In genomic region chr11:117443269-117444186, GRCh38 we compare ENCODE assay signal across 8 cellular contexts.
A peak's percentile ranks its signal among the peaks of the same experiment; 100 is the strongest.
DNase-seq lines count a peak whose midpoint lies in the region; ATAC-seq and TF ChIP-seq lines count a peak whose summit lies in the region.

No MANE protein-coding gene starts in this region.

- no peaks in the 10 kb centered on the region for H3K9me3 Mint-ChIP-seq in activated CD4-positive, alpha-beta T cell treated with anti-CD3 and anti-CD28 coated beads for 36 hours (ENCODE audit: low read depth)

- no peak overlapping the region for H3K4me3 ChIP-seq in adrenal gland

- intact Hi-C loops in activated CD4-positive, alpha-beta T cell treated with anti-CD3 and anti-CD28 coated beads for 36 hours (cut with DNase I, micrococcal nuclease) = loop anchor here in 1 of 2 experiments (1.0 kb wide), 1 partner anchor 36 kb away; no protein-coding TSS in a partner anchor
- intact Hi-C loops in adrenal gland (cut with DNase I) = no loop called here

- no peak overlapping the region for H3K27ac Mint-ChIP-seq in activated CD4-positive, alpha-beta T cell treated with anti-CD3 and anti-CD28 coated beads for 36 hours

- no peak for TF ChIP-seq POLR2A in adrenal gland (IDR thresholded peaks at IDR 0.05)

- peaks cover 24% of the 10 kb centered on the region for H3K27me3 Mint-ChIP-seq in activated CD4-positive, alpha-beta T cell treated with anti-CD3 and anti-CD28 coated beads for 36 hours

- no peak overlapping the region for H3K4me3 Mint-ChIP-seq in activated CD4-positive, alpha-beta T cell treated with anti-CD3 and anti-CD28 coated beads for 36 hours

- peak; percentile 59 for DNase-seq in activated CD4-positive, alpha-beta T cell treated with anti-CD3 and anti-CD28 coated beads for 36 hours
- no peak for DNase-seq in activated CD4-positive, alpha-beta T cell treated with anti-CD3 and anti-CD28 coated beads for 4 hours
- DNase-seq in NCI-H1105 (lab: John Stamatoyannopoulos, UW) (peak; percentile 33), adrenal gland (peak; percentile 33 to 81 (median 42)), inferior parietal cortex (ENCODE audit: extremely low spot score) (peak; percentile 58), substantia nigra (lab: John Stamatoyannopoulos, UW) (peak in 46 of 49 donors; percentile 13 to 81 (median 51))
- DNase-seq in central memory CD4-positive, alpha-beta T cell = no peak

- H3K36me3 Mint-ChIP-seq in activated CD4-positive, alpha-beta T cell treated with anti-CD3 and anti-CD28 coated beads for 36 hours (ENCODE audit: low read depth) = no peaks in the 10 kb centered on the region

- WGBS in adrenal gland, 4 donors = 27 to 36% (median 34%) methylated on average over 9 to 38 of the region's 38 CpGs

- CTCF ChIA-PET in activated CD4-positive, alpha-beta T cell treated with anti-CD3 and anti-CD28 coated beads for 36 hours (lab: Charles Lee) = interaction anchor here (0.6 to 1.9 kb wide), 6 partner anchors 12 to 256 kb away, joined by 3 to 7 read pairs (median 4); no protein-coding TSS in a partner anchor

- H3K27me3 ChIP-seq in adrenal gland = peaks cover 8% of the 10 kb centered on the region

- POLR2A ChIA-PET in activated CD4-positive, alpha-beta T cell treated with anti-CD3 and anti-CD28 coated beads for 36 hours (lab: Charles Lee) = no interaction called here

- H3K4me1 Mint-ChIP-seq in activated CD4-positive, alpha-beta T cell treated with anti-CD3 and anti-CD28 coated beads for 36 hours = no peaks in the 10 kb centered on the region

- peaks cover 0 to 5% of the 10 kb centered on the region in 2 donors for H3K4me1 ChIP-seq in adrenal gland (replicated peaks in 1 of 2)

- TF ChIP-seq CTCF in adrenal gland (IDR thresholded peaks at IDR 0.05) = peak in 5 of 6 experiments; percentile 12 to 57 (median 47)

- peak; percentile 53 for ATAC-seq in activated CD4-positive, alpha-beta T cell treated with anti-CD3 and anti-CD28 coated beads for 36 hours
- no peak for ATAC-seq in GM18909 (IDR thresholded peaks at IDR 0.05; ENCODE audit: poor library complexity, unreplicated experiment)

- no peaks in the 10 kb centered on the region for H3K9me3 ChIP-seq in adrenal gland (replicated peaks in 1 of 3)

- no peaks in the 10 kb centered on the region for H3K36me3 ChIP-seq in adrenal gland (replicated peaks in 1 of 2)

- H3K27ac ChIP-seq in adrenal gland (peak overlapping the region in 1 of 5 donors; percentile 21), substantia nigra (ENCODE audit: low read depth, low read length, poor library complexity, severe bottlenecking) (peak overlapping the region; percentile 60)

Comparison
In these comparisons a context has a peak if more than half of its experiments do, and no peak if none do; other contexts are left out.
1. DNase-seq: peak in activated CD4-positive, alpha-beta T cell treated with anti-CD3 and anti-CD28 coated beads for 36 hours (single experiment), NCI-H1105 (single experiment), adrenal gland (7 of 7), inferior parietal cortex (single experiment) and substantia nigra (46 of 49); none in activated CD4-positive, alpha-beta T cell treated with anti-CD3 and anti-CD28 coated beads for 4 hours (0 of 2) and central memory CD4-positive, alpha-beta T cell (single experiment).